Comparison of ENCODE assay signal across 22 cellular contexts in the genomic region with DNA sequence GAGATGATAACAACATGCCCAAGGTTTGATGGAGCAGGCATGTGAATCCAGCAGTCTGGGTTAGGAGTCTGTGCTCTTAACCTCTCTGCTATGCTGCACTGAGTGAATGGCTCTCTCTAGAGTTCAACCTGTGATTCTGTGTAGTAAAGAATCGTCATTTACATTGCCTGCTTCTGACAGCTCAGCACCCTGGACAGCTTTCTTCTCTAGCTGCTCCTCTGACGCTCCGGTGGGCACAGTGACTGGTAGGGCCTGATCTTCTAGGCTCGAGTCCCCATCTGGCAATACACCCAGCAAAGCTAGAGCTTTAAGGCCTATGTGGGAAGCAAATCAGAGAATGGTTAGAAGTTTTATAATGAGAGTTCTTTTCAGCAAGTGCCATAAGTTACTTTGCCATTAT.
"Had no signal": no experiment of that assay in that cellular context is flagged by ENCODE, and none has a peak within 500 bp of the region (broad histone marks: within the 10 kb centered on the region; RNA-seq: fewer than 3 reads in every experiment).

No MANE protein-coding gene starts in this region.

- H3K27me3 ChIP-seq: dorsolateral prefrontal cortex, gastroesophageal sphincter, spleen, tibial artery, upper lobe of right lung, vagina had no signal

- H3K4me3 Mint-ChIP-seq: naive thymus-derived CD4-positive, alpha-beta T cell; stimulated activated memory B cell treated with anti-CD40 and anti-IgM and Interleukin-4, amounts not matched to agents 10 μg/mL and 1 μg/mL and 100 μg/mL, for 72 hours; stimulated activated naive CD8-positive, alpha-beta T cell treated with anti-CD3 and anti-CD28 coated beads, Interleukin-15, Interleukin-2, amounts not matched to agents 100 ng/mL and 50 ng/mL, for 24 hours had no signal

- DNase-seq: cortex of kidney; dorsolateral prefrontal cortex; effector CD8-positive, alpha-beta T cell; glutamatergic neuron; kidney; left cardiac atrium; left ventricle myocardium superior; mesendoderm; naive thymus-derived CD4-positive, alpha-beta T cell; posterior cingulate gyrus; spleen; stimulated activated CD4-positive, alpha-beta T cell treated with anti-CD3 and anti-CD28 coated beads, Interleukin-15, amount 100 ng/mL, for 24 hours; stimulated activated CD4-positive, alpha-beta T cell treated with anti-CD3 and anti-CD28 coated beads, Interleukin-1b, Interleukin-23, amount 100 ng/mL, for 48 hours; stimulated activated CD4-positive, alpha-beta T cell treated with anti-CD3 and anti-CD28 coated beads, Interleukin-4, amount 100 ng/mL, for 24 hours; tibial artery; upper lobe of right lung had no signal

- H3K27ac ChIP-seq: dorsolateral prefrontal cortex, gastroesophageal sphincter, spleen, tibial artery, upper lobe of right lung, vagina had no signal

- H3K9me3 Mint-ChIP-seq: naive thymus-derived CD4-positive, alpha-beta T cell; stimulated activated memory B cell treated with anti-CD40 and anti-IgM and Interleukin-4, amounts not matched to agents 10 μg/mL and 1 μg/mL and 100 μg/mL, for 72 hours; stimulated activated naive CD8-positive, alpha-beta T cell treated with anti-CD3 and anti-CD28 coated beads, Interleukin-15, Interleukin-2, amounts not matched to agents 100 ng/mL and 50 ng/mL, for 24 hours had no signal

- H3K27ac Mint-ChIP-seq: naive thymus-derived CD4-positive, alpha-beta T cell; stimulated activated memory B cell treated with anti-CD40 and anti-IgM and Interleukin-4, amounts not matched to agents 10 μg/mL and 1 μg/mL and 100 μg/mL, for 72 hours; stimulated activated naive CD8-positive, alpha-beta T cell treated with anti-CD3 and anti-CD28 coated beads, Interleukin-15, Interleukin-2, amounts not matched to agents 100 ng/mL and 50 ng/mL, for 24 hours had no signal

- H3K4me1 ChIP-seq: gastroesophageal sphincter, tibial artery, upper lobe of right lung, vagina had no signal

- FAIRE-seq: kidney had no signal

- H3K4me3 ChIP-seq: dorsolateral prefrontal cortex, gastroesophageal sphincter, spleen, tibial artery, upper lobe of right lung, vagina had no signal

- H3K9me3 ChIP-seq: gastroesophageal sphincter, spleen, tibial artery, upper lobe of right lung, vagina had no signal

- ATAC-seq: esophagus mucosa; gastroesophageal sphincter; left cardiac atrium; left ventricle myocardium superior; naive thymus-derived CD4-positive, alpha-beta T cell; sciatic nerve; stimulated activated memory B cell treated with anti-CD40 and anti-IgM and Interleukin-4, amounts not matched to agents 10 μg/mL and 1 μg/mL and 100 μg/mL, for 72 hours; upper lobe of right lung had no signal

- H3K27me3 Mint-ChIP-seq: naive thymus-derived CD4-positive, alpha-beta T cell; stimulated activated memory B cell treated with anti-CD40 and anti-IgM and Interleukin-4, amounts not matched to agents 10 μg/mL and 1 μg/mL and 100 μg/mL, for 72 hours; stimulated activated naive CD8-positive, alpha-beta T cell treated with anti-CD3 and anti-CD28 coated beads, Interleukin-15, Interleukin-2, amounts not matched to agents 100 ng/mL and 50 ng/mL, for 24 hours had no signal
